In genomic region chr22:21446128-21446826, GRCh38 we compare ENCODE assay signal across 2 cellular contexts.
TF ChIP-seq lines count a peak whose summit lies in the region.

No MANE protein-coding gene starts in this region.

TF ChIP-seq in K562, 482 proteins besides CTCF, POLR2A, EP300 and RAD21 (continues in another document):
- TF ChIP-seq NFXL1 (CRISPR knock-in tag; IDR thresholded peaks at IDR 0.05): no peak
- no peak for TF ChIP-seq NR2C2 (CRISPR knock-in tag; IDR thresholded peaks at IDR 0.05)
- TF ChIP-seq NR2C2 (tag; IDR thresholded peaks at IDR 0.05): no peak
- no peak for TF ChIP-seq PRPF4 (IDR thresholded peaks at IDR 0.05; ENCODE audit: insufficient read depth, low read depth, low read length, poor library complexity, severe bottlenecking)
- TF ChIP-seq JUND (IDR thresholded peaks at IDR 0.05; ENCODE audit: borderline replicate concordance, low read depth, low read length): no peak
- TF ChIP-seq JUND (tag; IDR thresholded peaks at IDR 0.05; ENCODE audit: borderline replicate concordance, low read depth, low read length): no peak
- no peak for TF ChIP-seq THAP12 (CRISPR knock-in tag; IDR thresholded peaks at IDR 0.05)
- no peak for TF ChIP-seq MAX (CRISPR knock-in tag; IDR thresholded peaks at IDR 0.05)
- TF ChIP-seq MEIS2 (IDR thresholded peaks at IDR 0.05; ENCODE audit: partially characterized antibody): no peak
- no peak for TF ChIP-seq NCOR1 (IDR thresholded peaks at IDR 0.05)
- TF ChIP-seq ZNF398 (CRISPR knock-in tag; IDR thresholded peaks at IDR 0.05): no peak
- TF ChIP-seq HMGN3 (IDR thresholded peaks at IDR 0.05; ENCODE audit: borderline replicate concordance, extremely low read depth, insufficient read length, low read depth, low read length): peak; percentile 39
- no peak for TF ChIP-seq SPI1 (IDR thresholded peaks at IDR 0.05; ENCODE audit: borderline replicate concordance, low read depth, low read length)
- TF ChIP-seq ZNF217 (CRISPR knock-in tag; IDR thresholded peaks at IDR 0.05): no peak
- TF ChIP-seq CBX1 (IDR thresholded peaks at IDR 0.05; ENCODE audit: low read depth): no peak
- no peak for TF ChIP-seq SAFB2 (IDR thresholded peaks at IDR 0.05; ENCODE audit: borderline replicate concordance, low read depth, low read length, severe bottlenecking)
- TF ChIP-seq GTF2E2 (tag; IDR thresholded peaks at IDR 0.05): no peak
- TF ChIP-seq HIVEP1 (CRISPR knock-in tag; IDR thresholded peaks at IDR 0.05): no peak
- no peak for TF ChIP-seq ZSCAN32 (CRISPR knock-in tag; IDR thresholded peaks at IDR 0.05)
- TF ChIP-seq GABPB2 (CRISPR knock-in tag; conservative IDR thresholded peaks at IDR 0.05): peak; percentile 30; the same call in 1 of the 2 replicates
- TF ChIP-seq GTF2F1 (IDR thresholded peaks at IDR 0.05; ENCODE audit: low read depth, low read length): no peak
- TF ChIP-seq ZFP1 (CRISPR knock-in tag; IDR thresholded peaks at IDR 0.05): no peak
- no peak for TF ChIP-seq ZNF764 (CRISPR knock-in tag; IDR thresholded peaks at IDR 0.05; ENCODE audit: low read depth)
- no peak for TF ChIP-seq CBFA2T3 (IDR thresholded peaks at IDR 0.05)
- TF ChIP-seq NELFE (IDR thresholded peaks at IDR 0.05; ENCODE audit: insufficient read depth, insufficient read length): no peak
- no peak for TF ChIP-seq PHB (CRISPR knock-in tag; IDR thresholded peaks at IDR 0.05)
- no peak for TF ChIP-seq POLR3A (IDR thresholded peaks at IDR 0.05; ENCODE audit: borderline replicate concordance, extremely low read depth, insufficient read depth, insufficient read length)
- TF ChIP-seq TBL1XR1 (IDR thresholded peaks at IDR 0.05; ENCODE audit: low read length in 2 of 2): no peak
- TF ChIP-seq CREB3L1 (IDR thresholded peaks at IDR 0.05; ENCODE audit: borderline replicate concordance, low read depth): no peak

TF ChIP-seq in GM23338, 12 proteins besides CTCF, POLR2A, EP300 and RAD21:
- TF ChIP-seq EZH2phosphoT487 (IDR thresholded peaks at IDR 0.05; ENCODE audit: unreplicated experiment) (no peak), STAT1 (IDR thresholded peaks at IDR 0.05; ENCODE audit: unreplicated experiment) (no peak), POLR2AphosphoS5 (IDR thresholded peaks at IDR 0.05; ENCODE audit: low read depth) (no peak)
TF ChIP-seq in GM23338: peak in this region for 0.
